Comparison of ENCODE assay signal across 21 cellular contexts in genomic region chr1:96747565-96747964, GRCh38.
"Had no signal": no experiment of that assay in that cellular context is flagged by ENCODE, and none has a peak within 500 bp of the region (broad histone marks: within the 10 kb centered on the region; RNA-seq: fewer than 3 reads in every experiment).

No MANE protein-coding gene starts in this region.

- H3K27me3 Mint-ChIP-seq: activated naive CD8-positive, alpha-beta T cell treated with anti-CD3 and anti-CD28 coated beads, Interleukin-2, amount 10 ng/mL, durations not matched to agents 7 days and 5 days; memory B cell had no signal

- H3K27ac Mint-ChIP-seq: activated naive CD4-positive, alpha-beta T cell treated with anti-CD3 and anti-CD28 coated beads for 36 hours; activated naive CD8-positive, alpha-beta T cell treated with anti-CD3 and anti-CD28 coated beads, Interleukin-2, amount 10 ng/mL, durations not matched to agents 7 days and 5 days; activated T-cell treated with anti-CD3 and anti-CD28 coated beads, Interleukin-2, amount 50 U/mL, for 72 hours had no signal

- H3K27me3 ChIP-seq: breast epithelium, testis, vagina had no signal

- H3K9me3 ChIP-seq: breast epithelium, testis, vagina had no signal

- H3K4me1 ChIP-seq: breast epithelium, testis had no signal

- H3K27ac ChIP-seq: breast epithelium, testis, vagina, WERI-Rb-1 had no signal

- DNase-seq: activated CD4-positive, alpha-beta T cell treated with anti-CD3 and anti-CD28 coated beads for 1 hour; activated CD4-positive, alpha-beta T cell treated with anti-CD3 and anti-CD28 coated beads, Interleukin-2, amount 50 U/mL, for 1 hour; activated effector memory CD4-positive, alpha-beta T cell treated with Interleukin-2 at 50 U/mL for 16 hours; activated naive CD4-positive, alpha-beta T cell treated with anti-CD3 and anti-CD28 coated beads for 36 hours; activated naive CD8-positive, alpha-beta T cell treated with anti-CD3 and anti-CD28 coated beads, Interleukin-2, amount 10 ng/mL, durations not matched to agents 7 days and 5 days; activated T-cell treated with anti-CD3 and anti-CD28 coated beads, Interleukin-2, amount 50 U/mL, for 72 hours; amniotic stem cell; cerebellar nuclear complex; cortex of kidney; hippocampal formation; kidney glomerular epithelial cell; stimulated activated CD4-positive, alpha-beta T cell treated with anti-CD3 and anti-CD28 coated beads, Interleukin-2, amount 100 ng/mL, for 48 hours; stimulated activated CD8-positive, alpha-beta memory T cell treated with anti-CD3 and anti-CD28 coated beads, Interleukin-4, amount 100 ng/mL, for 48 hours; stimulated activated naive CD4-positive, alpha-beta T cell; T-helper 1 cell; testis; trophoblast cell; WERI-Rb-1 had no signal

- H3K4me3 Mint-ChIP-seq: activated naive CD4-positive, alpha-beta T cell treated with anti-CD3 and anti-CD28 coated beads for 36 hours; activated naive CD8-positive, alpha-beta T cell treated with anti-CD3 and anti-CD28 coated beads, Interleukin-2, amount 10 ng/mL, durations not matched to agents 7 days and 5 days; activated T-cell treated with anti-CD3 and anti-CD28 coated beads, Interleukin-2, amount 50 U/mL, for 72 hours; memory B cell had no signal

- H3K4me3 ChIP-seq: breast epithelium, testis, vagina had no signal

- H3K36me3 ChIP-seq: breast epithelium had no signal

- ATAC-seq: activated T-cell treated with anti-CD3 and anti-CD28 coated beads, Interleukin-2, amount 50 U/mL, for 72 hours had no signal

- H3K9me3 Mint-ChIP-seq: activated naive CD4-positive, alpha-beta T cell treated with anti-CD3 and anti-CD28 coated beads for 36 hours; activated naive CD8-positive, alpha-beta T cell treated with anti-CD3 and anti-CD28 coated beads, Interleukin-2, amount 10 ng/mL, durations not matched to agents 7 days and 5 days; activated T-cell treated with anti-CD3 and anti-CD28 coated beads, Interleukin-2, amount 50 U/mL, for 72 hours had no signal
